1 cellular context compared by ENCODE assay signal in the genomic region with DNA sequence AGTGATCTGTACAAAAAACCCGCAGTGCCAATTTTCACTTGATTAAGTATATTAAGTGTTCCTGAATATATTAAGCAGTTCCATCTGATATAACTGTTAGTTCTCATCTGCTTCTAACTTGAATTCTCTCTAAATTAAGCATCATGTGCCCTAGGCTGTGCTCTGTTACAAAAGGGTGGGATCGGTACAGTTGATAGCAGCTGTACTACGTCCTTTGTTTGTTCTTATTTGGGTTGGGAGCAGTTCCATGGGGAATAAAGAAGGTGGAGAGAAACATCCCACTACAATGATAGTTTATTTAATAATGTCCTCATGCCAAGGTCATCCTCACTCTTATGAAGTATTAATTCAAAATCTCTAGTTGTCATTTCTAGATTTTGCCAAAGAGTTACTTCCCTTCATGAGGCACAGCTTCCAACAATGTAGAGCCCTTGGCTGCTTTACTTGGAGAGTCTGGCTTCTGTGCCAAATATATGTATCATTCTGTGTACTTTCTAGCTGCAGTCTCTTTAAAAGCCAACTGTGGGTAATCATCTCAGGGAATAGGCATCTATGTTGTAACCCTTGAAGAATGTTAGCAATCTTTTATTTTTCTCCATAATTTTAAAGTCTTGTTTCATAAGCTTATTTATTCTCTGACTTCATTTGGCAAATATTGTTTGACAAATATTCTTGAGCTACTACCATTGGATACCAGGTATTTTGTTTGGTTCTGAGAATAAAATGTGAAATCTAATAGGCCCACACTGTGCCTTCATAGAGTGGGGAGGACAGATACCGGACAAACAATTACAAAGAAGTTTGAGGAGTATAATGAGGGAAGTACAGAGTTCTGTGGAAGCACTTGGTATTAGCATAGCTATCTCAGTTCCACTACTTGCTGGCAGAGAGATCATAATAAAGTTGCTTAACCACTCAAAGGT.
TF ChIP-seq lines count a peak whose summit lies in the region.

No MANE protein-coding gene starts in this region.

TF ChIP-seq in GM23338, 12 proteins besides CTCF, POLR2A, EP300 and RAD21:
- TF ChIP-seq, protein P1, sequence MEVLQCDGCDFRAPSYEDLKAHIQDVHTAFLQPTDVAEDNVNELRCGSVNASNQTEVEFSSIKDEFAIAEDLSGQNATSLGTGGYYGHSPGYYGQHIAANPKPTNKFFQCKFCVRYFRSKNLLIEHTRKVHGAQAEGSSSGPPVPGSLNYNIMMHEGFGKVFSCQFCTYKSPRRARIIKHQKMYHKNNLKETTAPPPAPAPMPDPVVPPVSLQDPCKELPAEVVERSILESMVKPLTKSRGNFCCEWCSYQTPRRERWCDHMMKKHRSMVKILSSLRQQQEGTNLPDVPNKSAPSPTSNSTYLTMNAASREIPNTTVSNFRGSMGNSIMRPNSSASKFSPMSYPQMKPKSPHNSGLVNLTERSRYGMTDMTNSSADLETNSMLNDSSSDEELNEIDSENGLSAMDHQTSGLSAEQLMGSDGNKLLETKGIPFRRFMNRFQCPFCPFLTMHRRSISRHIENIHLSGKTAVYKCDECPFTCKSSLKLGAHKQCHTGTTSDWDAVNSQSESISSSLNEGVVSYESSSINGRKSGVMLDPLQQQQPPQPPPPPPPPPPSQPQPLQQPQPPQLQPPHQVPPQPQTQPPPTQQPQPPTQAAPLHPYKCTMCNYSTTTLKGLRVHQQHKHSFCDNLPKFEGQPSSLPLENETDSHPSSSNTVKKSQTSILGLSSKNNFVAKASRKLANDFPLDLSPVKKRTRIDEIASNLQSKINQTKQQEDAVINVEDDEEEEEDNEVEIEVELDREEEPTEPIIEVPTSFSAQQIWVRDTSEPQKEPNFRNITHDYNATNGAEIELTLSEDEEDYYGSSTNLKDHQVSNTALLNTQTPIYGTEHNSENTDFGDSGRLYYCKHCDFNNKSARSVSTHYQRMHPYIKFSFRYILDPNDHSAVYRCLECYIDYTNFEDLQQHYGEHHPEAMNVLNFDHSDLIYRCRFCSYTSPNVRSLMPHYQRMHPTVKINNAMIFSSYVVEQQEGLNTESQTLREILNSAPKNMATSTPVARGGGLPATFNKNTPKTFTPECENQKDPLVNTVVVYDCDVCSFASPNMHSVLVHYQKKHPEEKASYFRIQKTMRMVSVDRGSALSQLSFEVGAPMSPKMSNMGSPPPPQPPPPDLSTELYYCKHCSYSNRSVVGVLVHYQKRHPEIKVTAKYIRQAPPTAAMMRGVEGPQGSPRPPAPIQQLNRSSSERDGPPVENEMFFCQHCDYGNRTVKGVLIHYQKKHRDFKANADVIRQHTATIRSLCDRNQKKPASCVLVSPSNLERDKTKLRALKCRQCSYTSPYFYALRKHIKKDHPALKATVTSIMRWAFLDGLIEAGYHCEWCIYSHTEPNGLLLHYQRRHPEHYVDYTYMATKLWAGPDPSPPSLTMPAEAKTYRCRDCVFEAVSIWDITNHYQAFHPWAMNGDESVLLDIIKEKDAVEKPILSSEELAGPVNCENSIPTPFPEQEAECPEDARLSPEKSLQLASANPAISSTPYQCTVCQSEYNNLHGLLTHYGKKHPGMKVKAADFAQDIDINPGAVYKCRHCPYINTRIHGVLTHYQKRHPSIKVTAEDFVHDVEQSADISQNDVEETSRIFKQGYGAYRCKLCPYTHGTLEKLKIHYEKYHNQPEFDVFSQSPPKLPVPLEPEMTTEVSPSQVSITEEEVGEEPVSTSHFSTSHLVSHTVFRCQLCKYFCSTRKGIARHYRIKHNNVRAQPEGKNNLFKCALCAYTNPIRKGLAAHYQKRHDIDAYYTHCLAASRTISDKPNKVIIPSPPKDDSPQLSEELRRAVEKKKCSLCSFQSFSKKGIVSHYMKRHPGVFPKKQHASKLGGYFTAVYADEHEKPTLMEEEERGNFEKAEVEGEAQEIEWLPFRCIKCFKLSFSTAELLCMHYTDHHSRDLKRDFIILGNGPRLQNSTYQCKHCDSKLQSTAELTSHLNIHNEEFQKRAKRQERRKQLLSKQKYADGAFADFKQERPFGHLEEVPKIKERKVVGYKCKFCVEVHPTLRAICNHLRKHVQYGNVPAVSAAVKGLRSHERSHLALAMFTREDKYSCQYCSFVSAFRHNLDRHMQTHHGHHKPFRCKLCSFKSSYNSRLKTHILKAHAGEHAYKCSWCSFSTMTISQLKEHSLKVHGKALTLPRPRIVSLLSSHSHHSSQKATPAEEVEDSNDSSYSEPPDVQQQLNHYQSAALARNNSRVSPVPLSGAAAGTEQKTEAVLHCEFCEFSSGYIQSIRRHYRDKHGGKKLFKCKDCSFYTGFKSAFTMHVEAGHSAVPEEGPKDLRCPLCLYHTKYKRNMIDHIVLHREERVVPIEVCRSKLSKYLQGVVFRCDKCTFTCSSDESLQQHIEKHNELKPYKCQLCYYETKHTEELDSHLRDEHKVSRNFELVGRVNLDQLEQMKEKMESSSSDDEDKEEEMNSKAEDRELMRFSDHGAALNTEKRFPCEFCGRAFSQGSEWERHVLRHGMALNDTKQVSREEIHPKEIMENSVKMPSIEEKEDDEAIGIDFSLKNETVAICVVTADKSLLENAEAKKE (CRISPR knock-in tag; IDR thresholded peaks at IDR 0.05): no peak
- TF ChIP-seq, protein P2, sequence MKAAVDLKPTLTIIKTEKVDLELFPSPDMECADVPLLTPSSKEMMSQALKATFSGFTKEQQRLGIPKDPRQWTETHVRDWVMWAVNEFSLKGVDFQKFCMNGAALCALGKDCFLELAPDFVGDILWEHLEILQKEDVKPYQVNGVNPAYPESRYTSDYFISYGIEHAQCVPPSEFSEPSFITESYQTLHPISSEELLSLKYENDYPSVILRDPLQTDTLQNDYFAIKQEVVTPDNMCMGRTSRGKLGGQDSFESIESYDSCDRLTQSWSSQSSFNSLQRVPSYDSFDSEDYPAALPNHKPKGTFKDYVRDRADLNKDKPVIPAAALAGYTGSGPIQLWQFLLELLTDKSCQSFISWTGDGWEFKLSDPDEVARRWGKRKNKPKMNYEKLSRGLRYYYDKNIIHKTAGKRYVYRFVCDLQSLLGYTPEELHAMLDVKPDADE (IDR thresholded peaks at IDR 0.05): no peak
- no peak for TF ChIP-seq POLR2AphosphoS5 (IDR thresholded peaks at IDR 0.05; ENCODE audit: low read depth)
- TF ChIP-seq JUNB (IDR thresholded peaks at IDR 0.05; ENCODE audit: unreplicated experiment): no peak
- TF ChIP-seq, protein P3, sequence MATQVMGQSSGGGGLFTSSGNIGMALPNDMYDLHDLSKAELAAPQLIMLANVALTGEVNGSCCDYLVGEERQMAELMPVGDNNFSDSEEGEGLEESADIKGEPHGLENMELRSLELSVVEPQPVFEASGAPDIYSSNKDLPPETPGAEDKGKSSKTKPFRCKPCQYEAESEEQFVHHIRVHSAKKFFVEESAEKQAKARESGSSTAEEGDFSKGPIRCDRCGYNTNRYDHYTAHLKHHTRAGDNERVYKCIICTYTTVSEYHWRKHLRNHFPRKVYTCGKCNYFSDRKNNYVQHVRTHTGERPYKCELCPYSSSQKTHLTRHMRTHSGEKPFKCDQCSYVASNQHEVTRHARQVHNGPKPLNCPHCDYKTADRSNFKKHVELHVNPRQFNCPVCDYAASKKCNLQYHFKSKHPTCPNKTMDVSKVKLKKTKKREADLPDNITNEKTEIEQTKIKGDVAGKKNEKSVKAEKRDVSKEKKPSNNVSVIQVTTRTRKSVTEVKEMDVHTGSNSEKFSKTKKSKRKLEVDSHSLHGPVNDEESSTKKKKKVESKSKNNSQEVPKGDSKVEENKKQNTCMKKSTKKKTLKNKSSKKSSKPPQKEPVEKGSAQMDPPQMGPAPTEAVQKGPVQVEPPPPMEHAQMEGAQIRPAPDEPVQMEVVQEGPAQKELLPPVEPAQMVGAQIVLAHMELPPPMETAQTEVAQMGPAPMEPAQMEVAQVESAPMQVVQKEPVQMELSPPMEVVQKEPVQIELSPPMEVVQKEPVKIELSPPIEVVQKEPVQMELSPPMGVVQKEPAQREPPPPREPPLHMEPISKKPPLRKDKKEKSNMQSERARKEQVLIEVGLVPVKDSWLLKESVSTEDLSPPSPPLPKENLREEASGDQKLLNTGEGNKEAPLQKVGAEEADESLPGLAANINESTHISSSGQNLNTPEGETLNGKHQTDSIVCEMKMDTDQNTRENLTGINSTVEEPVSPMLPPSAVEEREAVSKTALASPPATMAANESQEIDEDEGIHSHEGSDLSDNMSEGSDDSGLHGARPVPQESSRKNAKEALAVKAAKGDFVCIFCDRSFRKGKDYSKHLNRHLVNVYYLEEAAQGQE (IDR thresholded peaks at IDR 0.05; ENCODE audit: unreplicated experiment): no peak
